26 cellular contexts compared by ENCODE assay signal in the genomic region with DNA sequence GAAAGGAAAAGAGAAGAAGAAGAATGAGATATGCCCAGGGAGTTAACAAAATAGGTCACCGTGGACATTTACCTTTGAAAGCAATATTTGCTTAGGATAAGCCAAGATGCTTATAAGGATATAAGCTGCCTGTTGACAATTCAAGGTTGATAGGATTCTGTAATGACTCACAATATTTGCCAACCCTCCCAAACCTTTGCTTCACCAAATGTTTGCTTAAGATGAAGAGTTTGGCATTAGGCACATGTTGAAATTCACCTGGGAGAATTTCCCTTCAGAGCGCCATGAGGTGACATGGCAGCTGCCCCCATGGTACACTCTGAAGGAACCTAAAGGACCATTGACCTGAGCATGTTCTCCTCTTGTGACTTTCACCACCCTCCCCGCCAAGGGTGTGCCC. TPM values are rescaled to one million over a fixed set of nuclear protein-coding genes. Genes with fewer than 3 reads are reported as not detected.
A peak's percentile ranks its signal among the peaks of the same experiment; 100 is the strongest.
DNase-seq lines count a peak whose midpoint lies in the region; ATAC-seq, FAIRE-seq and TF ChIP-seq lines count a peak whose summit lies in the region.
"Had no signal": no experiment of that assay in that cellular context is flagged by ENCODE, and none has a peak within 500 bp of the region (broad histone marks: within the 10 kb centered on the region; RNA-seq: fewer than 3 reads in every experiment).

No MANE protein-coding gene starts in this region.

- 0 out of 2 replicates have a peak overlapping the region, but pooled peaks have one; percentile 13 for H2AFZ ChIP-seq in PC-3 (ENCODE audit: low read length)
- H2AFZ ChIP-seq in HepG2 (ENCODE audit: low read length), result no peak overlapping the region

- no peak for TF ChIP-seq POLR2A in HepG2 (IDR thresholded peaks at IDR 0.05; ENCODE audit: insufficient read depth in 1 of 2, low read depth in 2 of 2, low read length in 2 of 2)

- H3K4me2 ChIP-seq in PC-3 (ENCODE audit: low read length), result peak overlapping the region; percentile 54
- H3K4me2 ChIP-seq in HepG2 (ENCODE audit: low read depth, low read length), result no peak overlapping the region

- no peaks in the 10 kb centered on the region for H4K20me1 ChIP-seq in PC-3 (ENCODE audit: low read length)
- no peaks in the 10 kb centered on the region for H4K20me1 ChIP-seq in HepG2 (ENCODE audit: insufficient read depth, low read length)

- no peaks in the 10 kb centered on the region for H3K9me3 Mint-ChIP-seq in natural killer cell treated with Interleukin-12 subunit alpha and Interleukin-12 subunit beta and Interleukin-15 and Interleukin-18, amount 100 ng/mL, for 72 hours
- H3K9me3 Mint-ChIP-seq: activated naive CD4-positive, alpha-beta T cell treated with anti-CD3 and anti-CD28 coated beads, Interleukin-2, amount 10 ng/mL, durations not matched to agents 7 days and 5 days; activated T-cell treated with anti-CD3 and anti-CD28 coated beads, Interleukin-2, amount 50 U/mL, for 72 hours; CD4-positive, CD25-positive, alpha-beta regulatory T cell had no signal

- TF ChIP-seq EP300 in HepG2 (IDR thresholded peaks at IDR 0.05; ENCODE audit: low read depth in 2 of 2, low read length in 2 of 2) (no peak), HepG2 (CRISPR knock-in tag; IDR thresholded peaks at IDR 0.05; ENCODE audit: borderline replicate concordance) (no peak)

- intact Hi-C loops in PC-3 (cut with micrococcal nuclease) (no loop called here), HepG2 (cut with micrococcal nuclease; ENCODE audit: unreplicated experiment) (no loop called here)

- no peak overlapping the region for H3K27ac Mint-ChIP-seq in natural killer cell treated with Interleukin-12 subunit alpha and Interleukin-12 subunit beta and Interleukin-15 and Interleukin-18, amount 100 ng/mL, for 72 hours
- H3K27ac Mint-ChIP-seq: activated CD4-positive, alpha-beta T cell treated with anti-CD3 and anti-CD28 coated beads for 36 hours; activated naive CD4-positive, alpha-beta T cell treated with anti-CD3 and anti-CD28 coated beads, Interleukin-2, amount 10 ng/mL, durations not matched to agents 7 days and 5 days; activated T-cell treated with anti-CD3 and anti-CD28 coated beads, Interleukin-2, amount 50 U/mL, for 72 hours; CD4-positive, CD25-positive, alpha-beta regulatory T cell had no signal

- H3K36me3 ChIP-seq in PC-3 (ENCODE audit: low read depth, low read length) (no peaks in the 10 kb centered on the region), HepG2 (replicated peaks in 1 of 2; ENCODE audit: control insufficient read depth in 1 of 2, insufficient read depth in 2 of 2, low read length in 2 of 2) (no peaks in the 10 kb centered on the region; a peak in 1 of 5 replicates)
- H3K36me3 ChIP-seq: heart right ventricle, neutrophil had no signal

- TF ChIP-seq RAD21 in HepG2 (CRISPR knock-in tag; IDR thresholded peaks at IDR 0.05), result no peak

- H3F3A ChIP-seq in PC-3 (ENCODE audit: low read length, unreplicated experiment), result peaks cover 5% of the 10 kb centered on the region

- peaks cover 6 to 15% of the 10 kb centered on the region in 2 donors for H3K27me3 Mint-ChIP-seq in natural killer cell treated with Interleukin-12 subunit alpha and Interleukin-12 subunit beta and Interleukin-15 and Interleukin-18, amount 100 ng/mL, for 72 hours

- FAIRE-seq in HepG2 (lab: Jason Lieb, UNC), result no peak
- FAIRE-seq: endothelial cell of umbilical vein, TTC549 had no signal

- H3K4me3 ChIP-seq in PC-3 (ENCODE audit: low read length) (no peak overlapping the region), HepG2 (replicated peaks in 1 of 3; ENCODE audit: insufficient read depth in 1 of 3, low read depth in 2 of 3, low read length in 3 of 3) (no peak overlapping the region)
- H3K4me3 ChIP-seq: dorsolateral prefrontal cortex, heart right ventricle, lung had no signal

- no peaks in the 10 kb centered on the region for H3K9me2 ChIP-seq in PC-3 (replicated peaks; ENCODE audit: low read length)

- H3K4me1 Mint-ChIP-seq in natural killer cell treated with Interleukin-12 subunit alpha and Interleukin-12 subunit beta and Interleukin-15 and Interleukin-18, amount 100 ng/mL, for 72 hours (ENCODE audit: low read depth in 2 of 2), result peaks cover 4 to 6% of the 10 kb centered on the region in 2 donors

- CTCF ChIA-PET in PC-3 (lab: Charles Lee) (no interaction called here), HepG2 (lab: Yijun Ruan, JAX; ENCODE audit: low intra/inter-chr PET ratio, low total read pairs) (no interaction called here)

- POLR2A ChIA-PET in PC-3 (lab: Charles Lee; ENCODE audit: unreplicated experiment) (no interaction called here), HepG2 (lab: Yijun Ruan, JAX) (no interaction called here)

- in situ Hi-C loops in HepG2 (cut with HindIII; ENCODE audit: extremely low pct_ligation_motif_present, low pct_unique_long_range_greater_than_20kb), result no loop called here

- H3K9ac ChIP-seq in PC-3 (ENCODE audit: low read length) (no peak overlapping the region; the same call in 1 of the 2 replicates), HepG2 (ENCODE audit: insufficient read depth, low read depth, low read length) (no peak overlapping the region)

- TF ChIP-seq CTCF in 22Rv1 (IDR thresholded peaks at IDR 0.05) (no peak), PC-3 (conservative IDR thresholded peaks at IDR 0.05; ENCODE audit: low read depth, low read length) (no peak), HepG2 (CRISPR knock-in tag; IDR thresholded peaks at IDR 0.05) (no peak)

- H3K79me2 ChIP-seq in PC-3 (ENCODE audit: low read length), result no peaks in the 10 kb centered on the region
- no peaks in the 10 kb centered on the region for H3K79me2 ChIP-seq in HepG2 (ENCODE audit: insufficient read depth, low read length)

- 1% methylated on average over 3 of the region's 3 CpGs for WGBS in HepG2 (ENCODE audit: low lambda C conversion rate)

- no peaks in the 10 kb centered on the region for H3K9me3 ChIP-seq in PC-3 (ENCODE audit: low read length)
- no peaks in the 10 kb centered on the region for H3K9me3 ChIP-seq in HepG2 (ENCODE audit: low read length)
- H3K9me3 ChIP-seq: heart right ventricle, neutrophil had no signal

- no peaks in the 10 kb centered on the region for H3K36me3 Mint-ChIP-seq in natural killer cell treated with Interleukin-12 subunit alpha and Interleukin-12 subunit beta and Interleukin-15 and Interleukin-18, amount 100 ng/mL, for 72 hours
- H3K36me3 Mint-ChIP-seq: activated naive CD4-positive, alpha-beta T cell treated with anti-CD3 and anti-CD28 coated beads, Interleukin-2, amount 10 ng/mL, durations not matched to agents 7 days and 5 days; CD4-positive, CD25-positive, alpha-beta regulatory T cell had no signal

- peak overlapping the region; percentile 48 for H3K27ac ChIP-seq in 22Rv1
- H3K27ac ChIP-seq in PC-3 (ENCODE audit: low read length), result peak overlapping the region; percentile 55
- no peak overlapping the region for H3K27ac ChIP-seq in HepG2 (ENCODE audit: extremely low read length, insufficient read depth, low read length)
- H3K27ac ChIP-seq: dorsolateral prefrontal cortex had no signal

- H3K4me3 Mint-ChIP-seq in natural killer cell treated with Interleukin-12 subunit alpha and Interleukin-12 subunit beta and Interleukin-15 and Interleukin-18, amount 100 ng/mL, for 72 hours, result no peak overlapping the region
- H3K4me3 Mint-ChIP-seq: activated CD4-positive, alpha-beta T cell treated with anti-CD3 and anti-CD28 coated beads for 36 hours; activated naive CD4-positive, alpha-beta T cell treated with anti-CD3 and anti-CD28 coated beads, Interleukin-2, amount 10 ng/mL, durations not matched to agents 7 days and 5 days; activated T-cell treated with anti-CD3 and anti-CD28 coated beads, Interleukin-2, amount 50 U/mL, for 72 hours; CD4-positive, CD25-positive, alpha-beta regulatory T cell had no signal

- BruUV-seq in PC-3 (replicated peaks; lab: Mats Ljungman, UMichigan) (no TSS peak), HepG2 (replicated peaks; lab: Mats Ljungman, UMichigan) (no TSS peak)

- peak; percentile 92 for ATAC-seq in PC-3
- ATAC-seq in HepG2, result peak; percentile 45; the same call in 2 of the 3 replicates
- ATAC-seq in GM21381 (IDR thresholded peaks at IDR 0.05; ENCODE audit: unreplicated experiment), result no peak
- no peak for ATAC-seq in natural killer cell treated with Interleukin-12 subunit alpha and Interleukin-12 subunit beta and Interleukin-15 and Interleukin-18, amount 100 ng/mL, for 72 hours
- ATAC-seq in HG02759 (IDR thresholded peaks at IDR 0.05; ENCODE audit: unreplicated experiment), result no peak
- ATAC-seq: activated CD4-positive, alpha-beta T cell treated with anti-CD3 and anti-CD28 coated beads for 36 hours; activated T-cell treated with anti-CD3 and anti-CD28 coated beads, Interleukin-2, amount 50 U/mL, for 72 hours; heart right ventricle; Right ventricle myocardium inferior; stimulated activated naive CD8-positive, alpha-beta T cell treated with anti-CD3 and anti-CD28 coated beads, Interleukin-15, Interleukin-2, amounts not matched to agents 100 U/mL and 50 U/mL, for 24 hours had no signal

- H3K27me3 ChIP-seq in PC-3 (ENCODE audit: low read length) (no peaks in the 10 kb centered on the region), HepG2 (ENCODE audit: control insufficient read depth in 1 of 2, insufficient read depth in 2 of 2, low read length in 2 of 2) (no peaks in the 10 kb centered on the region; a peak in 1 of 5 replicates)
- H3K27me3 ChIP-seq: heart right ventricle, neutrophil had no signal

- H3K4me1 ChIP-seq in PC-3 (ENCODE audit: insufficient read depth, low read length), result peaks cover 20% of the 10 kb centered on the region
- H3K4me1 ChIP-seq in HepG2 (ENCODE audit: insufficient read depth, low read length), result peaks cover 7% of the 10 kb centered on the region

- peak; percentile 90 for DNase-seq in DMS53 (lab: John Stamatoyannopoulos, UW)
- DNase-seq in PC-3, result peak; percentile 89
- peak; percentile 36 for DNase-seq in HepG2 (ENCODE audit: low spot score)
- DNase-seq in natural killer cell treated with Interleukin-12 subunit alpha and Interleukin-12 subunit beta and Interleukin-15 and Interleukin-18, amount 100 ng/mL, for 72 hours (ENCODE audit: low spot score), result no peak
- no peak for DNase-seq in NCI-H446 treated with DMSO at 0.1 percent for 48 hours (lab: John Stamatoyannopoulos, UW)
- DNase-seq: activated CD4-positive, alpha-beta T cell treated with anti-CD3 and anti-CD28 coated beads for 36 hours; activated naive CD4-positive, alpha-beta T cell treated with anti-CD3 and anti-CD28 coated beads, Interleukin-2, amount 10 ng/mL, durations not matched to agents 7 days and 5 days; activated T-cell treated with anti-CD3 and anti-CD28 coated beads, Interleukin-2, amount 50 U/mL, for 72 hours; CD4-positive, CD25-positive, alpha-beta regulatory T cell; central memory CD4-positive, alpha-beta T cell; dorsolateral prefrontal cortex; GF-D8; heart right ventricle; KG1; NCI-H1694 treated with DMSO at 0.1 percent for 48 hours; stimulated activated CD4-positive, alpha-beta T cell treated with anti-CD3 and anti-CD28 coated beads, Interleukin-4, amount 100 ng/mL, for 4 hours; stimulated activated naive CD8-positive, alpha-beta T cell treated with anti-CD3 and anti-CD28 coated beads, Interleukin-15, Interleukin-2, amounts not matched to agents 100 U/mL and 50 U/mL, for 24 hours; SW 1271 had no signal

RNA-seq across cellular contexts. Expression of gene PALLD, which starts 4.6 kb away (rescaled TPM):
- 26.7 and 33.5 TPM in 2 replicates for total RNA-seq in PC-3 (2014; rRNA removed)
- 1.5 and 4.8 TPM in 2 replicates for total RNA-seq in HepG2 (2016; rRNA removed; fragmentation: Illumina TruSeq; extraction: Trizol)
- 2.7 and 2.8 TPM in 2 replicates for total RNA-seq in HepG2 (2016; cell fraction: cytosol; rRNA removed; fragmentation: Illumina TruSeq; extraction: Trizol; ENCODE audit: low read depth)
- 1.7 and 3.4 TPM in 2 replicates for total RNA-seq in HepG2 (2016; cell fraction: insoluble cytoplasmic fraction; rRNA removed; fragmentation: Illumina TruSeq; extraction: Trizol)
- 2.3 and 3.5 TPM in 2 replicates for total RNA-seq in HepG2 (2016; cell fraction: membrane; rRNA removed; fragmentation: Illumina TruSeq; extraction: Trizol)
- total RNA-seq in HepG2 (2016; cell fraction: nucleus; rRNA removed; fragmentation: Illumina TruSeq; extraction: Trizol), result 2.8 and 3.1 TPM in 2 replicates
- polyA plus RNA-seq in HepG2 (2011; rRNA removed), result 0.50 and 0.59 TPM in 2 replicates
- polyA plus RNA-seq in HepG2 (2011; cell fraction: cytosol; rRNA removed), result 0.25 and 0.54 TPM in 2 replicates
- polyA plus RNA-seq in HepG2 (2011; cell fraction: nucleus; rRNA removed), result 0.80 and 1.2 TPM in 2 replicates
- 0.48 and 2.4 TPM in 2 replicates for polyA plus RNA-seq in HepG2 (2012)
- 0.29 and 0.44 TPM in 2 replicates for polyA plus RNA-seq in HepG2 (2016; cell fraction: cytosol; fragmentation: Illumina TruSeq; extraction: Trizol; ENCODE audit: low read depth)
- polyA plus RNA-seq in HepG2 (2016; cell fraction: insoluble cytoplasmic fraction; fragmentation: Illumina TruSeq; extraction: Trizol; ENCODE audit: low read depth), result 3.7 and 4.3 TPM in 2 replicates
- polyA plus RNA-seq in HepG2 (2016; cell fraction: membrane; fragmentation: Illumina TruSeq; extraction: Trizol; ENCODE audit: low read depth), result 1.4 and 2.0 TPM in 2 replicates
- polyA plus RNA-seq in HepG2 (2016; cell fraction: nucleus; fragmentation: Illumina TruSeq; extraction: Trizol; ENCODE audit: insufficient read depth, low read depth), result 2.3 and 2.9 TPM in 2 replicates
- polyA minus RNA-seq in HepG2 (2011; rRNA and poly(A)+ RNA removed; ENCODE audit: low replicate concordance), result 1.6 and 66.7 TPM in 2 replicates
- polyA minus RNA-seq in HepG2 (2011; cell fraction: cytosol; rRNA and poly(A)+ RNA removed), result 0.97 and 3.5 TPM in 2 replicates
- 2.2 and 2.4 TPM in 2 replicates for polyA minus RNA-seq in HepG2 (2011; cell fraction: nucleus; rRNA and poly(A)+ RNA removed)
- total RNA-seq in natural killer cell treated with Interleukin-12 subunit alpha and Interleukin-12 subunit beta and Interleukin-15 and Interleukin-18, amount 100 ng/mL, for 72 hours, result 10 to 100 TPM in 1 of 2 donors, under 1 TPM in 1; 0.52 to 11.0 TPM

RNA-seq across cellular contexts. Expression of gene DDX60L, which starts 21.1 kb away (rescaled TPM):
- total RNA-seq in PC-3 (2014; rRNA removed) (8.6 and 10.2 TPM in 2 replicates), HepG2 (2016; rRNA removed; fragmentation: Illumina TruSeq; extraction: Trizol) (0.22 and 0.24 TPM in 2 replicates)
- 0.10 and 0.18 TPM in 2 replicates for total RNA-seq in HepG2 (2016; cell fraction: cytosol; rRNA removed; fragmentation: Illumina TruSeq; extraction: Trizol; ENCODE audit: low read depth)
- 0.15 and 0.36 TPM in 2 replicates for total RNA-seq in HepG2 (2016; cell fraction: insoluble cytoplasmic fraction; rRNA removed; fragmentation: Illumina TruSeq; extraction: Trizol)
- 0.03 and 0.12 TPM in 2 replicates for total RNA-seq in HepG2 (2016; cell fraction: membrane; rRNA removed; fragmentation: Illumina TruSeq; extraction: Trizol)
- total RNA-seq in HepG2 (2016; cell fraction: nucleus; rRNA removed; fragmentation: Illumina TruSeq; extraction: Trizol), result 0.53 and 1.1 TPM in 2 replicates
- 0.26 and 0.34 TPM in 2 replicates for polyA plus RNA-seq in HepG2 (2011; rRNA removed)
- 0.11 and 0.36 TPM in 2 replicates for polyA plus RNA-seq in HepG2 (2011; cell fraction: cytosol; rRNA removed)
- 0.31 and 0.45 TPM in 2 replicates for polyA plus RNA-seq in HepG2 (2011; cell fraction: nucleus; rRNA removed)
- polyA plus RNA-seq in HepG2 (2012), result 0.12 and 0.53 TPM in 2 replicates
- polyA plus RNA-seq in HepG2 (2016; cell fraction: cytosol; fragmentation: Illumina TruSeq; extraction: Trizol; ENCODE audit: low read depth), result 0.29 TPM in 1 of 2 replicates, not detected in the other
- 0.27 and 0.58 TPM in 2 replicates for polyA plus RNA-seq in HepG2 (2016; cell fraction: insoluble cytoplasmic fraction; fragmentation: Illumina TruSeq; extraction: Trizol; ENCODE audit: low read depth)
- polyA plus RNA-seq in HepG2 (2016; cell fraction: membrane; fragmentation: Illumina TruSeq; extraction: Trizol; ENCODE audit: low read depth), result 0.41 TPM in 1 of 2 replicates, not detected in the other
- polyA plus RNA-seq in HepG2 (2016; cell fraction: nucleus; fragmentation: Illumina TruSeq; extraction: Trizol; ENCODE audit: insufficient read depth, low read depth), result 0.78 and 0.79 TPM in 2 replicates
- 0.18 and 11.9 TPM in 2 replicates for polyA minus RNA-seq in HepG2 (2011; rRNA and poly(A)+ RNA removed; ENCODE audit: low replicate concordance)
- polyA minus RNA-seq in HepG2 (2011; cell fraction: cytosol; rRNA and poly(A)+ RNA removed), result 0.20 TPM in 1 of 2 replicates, not detected in the other
- polyA minus RNA-seq in HepG2 (2011; cell fraction: nucleus; rRNA and poly(A)+ RNA removed), result 0.77 and 0.99 TPM in 2 replicates
- 10 to 100 TPM; 15.7 to 17.6 TPM for total RNA-seq in natural killer cell treated with Interleukin-12 subunit alpha and Interleukin-12 subunit beta and Interleukin-15 and Interleukin-18, amount 100 ng/mL, for 72 hours

Comparison
In these comparisons a context has a peak if more than half of its experiments do, and no peak if none do; other contexts are left out.
1. DNase-seq: peak in DMS53 (single experiment), PC-3 (single experiment) and HepG2 (single experiment); none in natural killer cell treated with Interleukin-12 subunit alpha and Interleukin-12 subunit beta and Interleukin-15 and Interleukin-18, amount 100 ng/mL, for 72 hours (single experiment) and NCI-H446 treated with DMSO at 0.1 percent for 48 hours (single experiment).
2. ATAC-seq: peak in PC-3 (single experiment) and HepG2 (single experiment); none in GM21381 (single experiment), natural killer cell treated with Interleukin-12 subunit alpha and Interleukin-12 subunit beta and Interleukin-15 and Interleukin-18, amount 100 ng/mL, for 72 hours (0 of 2) and HG02759 (single experiment).